ENCODE assay signal across 8 cellular contexts in genomic region chr7:138460649-138461607, GRCh38. TPM values are rescaled to one million over a fixed set of nuclear protein-coding genes. Genes with fewer than 3 reads are reported as not detected.
DNase-seq lines count a peak whose midpoint lies in the region; ATAC-seq and TF ChIP-seq lines count a peak whose summit lies in the region.

No MANE protein-coding gene starts in this region.

- peak overlapping the region; percentile 41; the same call in 1 of the 2 replicates for H2AFZ ChIP-seq in OCI-LY7 (ENCODE audit: low read length)
- peak overlapping the region; percentile 77 for H2AFZ ChIP-seq in fibroblast of lung (ENCODE audit: low read length)

- H3K4me3 ChIP-seq in Caco-2 (ENCODE audit: low read depth, low read length) (peak overlapping the region; percentile 99), OCI-LY7 (ENCODE audit: low read depth, low read length, poor library complexity, severe bottlenecking) (peak overlapping the region; percentile 79), fibroblast of lung (replicated peaks in 1 of 4; ENCODE audit: control extremely low read depth in 1 of 4, insufficient read depth in 1 of 4, low read depth in 3 of 4, low read length in 4 of 4) (peak overlapping the region; percentile 85 to 98 (median 96))

- no peak for TF ChIP-seq CTCF in Caco-2 (IDR thresholded peaks at IDR 0.05; ENCODE audit: insufficient read depth in 1 of 2, low read depth in 1 of 2, low read length in 1 of 2, severe bottlenecking in 1 of 2, unreplicated experiment in 1 of 2)
- TF ChIP-seq CTCF in OCI-LY7 (conservative IDR thresholded peaks at IDR 0.05; ENCODE audit: low read length), result no peak
- TF ChIP-seq CTCF in fibroblast of lung (conservative IDR thresholded peaks at IDR 0.05 in 1 of 2, IDR thresholded peaks at IDR 0.05 in 1 of 2; ENCODE audit: low read depth in 1 of 2, low read length in 2 of 2), result no peak
- no peak for TF ChIP-seq CTCF in nephron (IDR thresholded peaks at IDR 0.05; ENCODE audit: unreplicated experiment in 3 of 3)

- no TSS peak for BruUV-seq in Caco-2 (replicated peaks; lab: Mats Ljungman, UMichigan)
- no TSS peak for BruUV-seq in OCI-LY7 (replicated peaks; lab: Mats Ljungman, UMichigan)

- H3K27me3 Mint-ChIP-seq in Caco-2 (ENCODE audit: insufficient read depth, unreplicated experiment), result no peaks in the 10 kb centered on the region
- no peaks in the 10 kb centered on the region for H3K27me3 Mint-ChIP-seq in activated T-helper 1 cell treated with anti-CD3 and anti-CD28 coated beads, Interleukin-12 subunit alpha, Interleukin-12 subunit beta, Interleukin-2, Interleukin-4 antibody, amounts not matched to agents 30 ng/mL and 10 ng/mL and 1 ng/mL, durations not matched to agents 14 hours and 24 hours and 36 hours (ENCODE audit: insufficient read depth)
- H3K27me3 Mint-ChIP-seq in nephron (ENCODE audit: low read depth), result no peaks in the 10 kb centered on the region
- H3K27me3 Mint-ChIP-seq in stimulated activated naive CD8-positive, alpha-beta T cell treated with anti-CD3 and anti-CD28 coated beads, Interleukin-15, Interleukin-2, amounts not matched to agents 100 ng/mL and 50 ng/mL, for 24 hours, result no peaks in the 10 kb centered on the region

- ATAC-seq in GM19463 (IDR thresholded peaks at IDR 0.05; ENCODE audit: unreplicated experiment), result peak; percentile 36
- peak; percentile 41 for ATAC-seq in HG03571 (IDR thresholded peaks at IDR 0.05; ENCODE audit: unreplicated experiment)

- peak; percentile 62 to 79 for DNase-seq in Caco-2
- peak; percentile 67 for DNase-seq in OCI-LY7 (ENCODE audit: low spot score)
- DNase-seq in activated T-helper 1 cell treated with anti-CD3 and anti-CD28 coated beads, Interleukin-12 subunit alpha, Interleukin-12 subunit beta, Interleukin-2, Interleukin-4 antibody, amounts not matched to agents 30 ng/mL and 10 ng/mL and 1 ng/mL, durations not matched to agents 14 hours and 24 hours and 36 hours (ENCODE audit: low spot score), result peak; percentile 54
- DNase-seq in fibroblast of lung (ENCODE audit: low read depth in 2 of 2), result peak; percentile 36 to 50

- H3K27ac Mint-ChIP-seq in Caco-2 (ENCODE audit: unreplicated experiment) (peak overlapping the region; percentile 90), nephron (peak overlapping the region; percentile 94 to 98 (median 94))
- peak overlapping the region; percentile 93 for H3K27ac Mint-ChIP-seq in activated T-helper 1 cell treated with anti-CD3 and anti-CD28 coated beads, Interleukin-12 subunit alpha, Interleukin-12 subunit beta, Interleukin-2, Interleukin-4 antibody, amounts not matched to agents 30 ng/mL and 10 ng/mL and 1 ng/mL, durations not matched to agents 14 hours and 24 hours and 36 hours
- H3K27ac Mint-ChIP-seq in stimulated activated naive CD8-positive, alpha-beta T cell treated with anti-CD3 and anti-CD28 coated beads, Interleukin-15, Interleukin-2, amounts not matched to agents 100 ng/mL and 50 ng/mL, for 24 hours, result peak overlapping the region; percentile 87

- H3K9me3 ChIP-seq in Caco-2 (no peaks in the 10 kb centered on the region), OCI-LY7 (ENCODE audit: low read length) (no peaks in the 10 kb centered on the region), fibroblast of lung (ENCODE audit: control insufficient read depth, insufficient read depth, low read depth, low read length) (no peaks in the 10 kb centered on the region)

- no peaks in the 10 kb centered on the region for H3K9me3 Mint-ChIP-seq in Caco-2 (ENCODE audit: unreplicated experiment)
- no peaks in the 10 kb centered on the region for H3K9me3 Mint-ChIP-seq in activated T-helper 1 cell treated with anti-CD3 and anti-CD28 coated beads, Interleukin-12 subunit alpha, Interleukin-12 subunit beta, Interleukin-2, Interleukin-4 antibody, amounts not matched to agents 30 ng/mL and 10 ng/mL and 1 ng/mL, durations not matched to agents 14 hours and 24 hours and 36 hours
- H3K9me3 Mint-ChIP-seq in nephron, result peaks cover 8% of the 10 kb centered on the region
- H3K9me3 Mint-ChIP-seq in stimulated activated naive CD8-positive, alpha-beta T cell treated with anti-CD3 and anti-CD28 coated beads, Interleukin-15, Interleukin-2, amounts not matched to agents 100 ng/mL and 50 ng/mL, for 24 hours, result peaks cover 4% of the 10 kb centered on the region

- no peaks in the 10 kb centered on the region for H3K9me2 ChIP-seq in OCI-LY7 (ENCODE audit: insufficient read depth, low read length)

- intact Hi-C loops in Caco-2 (cut with micrococcal nuclease; ENCODE audit: unreplicated experiment) (loop anchor here (1.0 to 5.0 kb wide), 7 partner anchors 44 to 458 kb away; partner anchors contain the start of gene CREB3L2), OCI-LY7 (cut with micrococcal nuclease; ENCODE audit: unreplicated experiment) (loop anchor here (1.0 to 5.0 kb wide), 3 partner anchors 106 to 646 kb away; partner anchors contain the start of genes CREB3L2 and ZC3HAV1)
- intact Hi-C loops in activated T-helper 1 cell treated with anti-CD3 and anti-CD28 coated beads, Interleukin-12 subunit alpha, Interleukin-12 subunit beta, Interleukin-2, Interleukin-4 antibody, amounts not matched to agents 30 ng/mL and 10 ng/mL and 1 ng/mL, durations not matched to agents 14 hours and 24 hours and 36 hours (cut with micrococcal nuclease), result loop anchor here (1.0 to 10.0 kb wide), 7 partner anchors 16 to 584 kb away; no protein-coding TSS in a partner anchor

- no peaks in the 10 kb centered on the region for H3K4me1 Mint-ChIP-seq in Caco-2 (ENCODE audit: low read depth, unreplicated experiment)
- H3K4me1 Mint-ChIP-seq in activated T-helper 1 cell treated with anti-CD3 and anti-CD28 coated beads, Interleukin-12 subunit alpha, Interleukin-12 subunit beta, Interleukin-2, Interleukin-4 antibody, amounts not matched to agents 30 ng/mL and 10 ng/mL and 1 ng/mL, durations not matched to agents 14 hours and 24 hours and 36 hours (ENCODE audit: low read depth), result peaks cover 33% of the 10 kb centered on the region
- H3K4me1 Mint-ChIP-seq in nephron, result peaks cover 31% of the 10 kb centered on the region
- H3K4me1 Mint-ChIP-seq in stimulated activated naive CD8-positive, alpha-beta T cell treated with anti-CD3 and anti-CD28 coated beads, Interleukin-15, Interleukin-2, amounts not matched to agents 100 ng/mL and 50 ng/mL, for 24 hours (ENCODE audit: low read depth), result peaks cover 49% of the 10 kb centered on the region

- H3K4me3 Mint-ChIP-seq in Caco-2 (ENCODE audit: unreplicated experiment), result peak overlapping the region; percentile 79
- peak overlapping the region; percentile 91 for H3K4me3 Mint-ChIP-seq in activated T-helper 1 cell treated with anti-CD3 and anti-CD28 coated beads, Interleukin-12 subunit alpha, Interleukin-12 subunit beta, Interleukin-2, Interleukin-4 antibody, amounts not matched to agents 30 ng/mL and 10 ng/mL and 1 ng/mL, durations not matched to agents 14 hours and 24 hours and 36 hours
- peak overlapping the region; percentile 93 to 97 (median 95) for H3K4me3 Mint-ChIP-seq in nephron
- H3K4me3 Mint-ChIP-seq in stimulated activated naive CD8-positive, alpha-beta T cell treated with anti-CD3 and anti-CD28 coated beads, Interleukin-15, Interleukin-2, amounts not matched to agents 100 ng/mL and 50 ng/mL, for 24 hours, result peak overlapping the region; percentile 99

- POLR2A ChIA-PET in Caco-2 (lab: Charles Lee), result no interaction called here
- POLR2A ChIA-PET in OCI-LY7 (lab: Charles Lee), result interaction anchor here (0.7 kb wide), 1 partner anchor 86 kb away, joined by 3 read pairs; no protein-coding TSS in a partner anchor

- CTCF ChIA-PET in Caco-2 (lab: Charles Lee), result no interaction called here
- CTCF ChIA-PET in OCI-LY7 (lab: Charles Lee; ENCODE audit: unreplicated experiment), result no interaction called here

- H3K4me2 ChIP-seq in OCI-LY7 (ENCODE audit: low read length), result peak overlapping the region; percentile 99
- peak overlapping the region; percentile 95 for H3K4me2 ChIP-seq in fibroblast of lung (ENCODE audit: extremely low read depth, insufficient read depth, low read length)

- peaks cover 53% of the 10 kb centered on the region for H3K36me3 Mint-ChIP-seq in Caco-2 (ENCODE audit: insufficient read depth, unreplicated experiment)
- peaks cover 14% of the 10 kb centered on the region for H3K36me3 Mint-ChIP-seq in activated T-helper 1 cell treated with anti-CD3 and anti-CD28 coated beads, Interleukin-12 subunit alpha, Interleukin-12 subunit beta, Interleukin-2, Interleukin-4 antibody, amounts not matched to agents 30 ng/mL and 10 ng/mL and 1 ng/mL, durations not matched to agents 14 hours and 24 hours and 36 hours (ENCODE audit: low read depth)
- H3K36me3 Mint-ChIP-seq in nephron (ENCODE audit: low read depth), result peaks cover 31% of the 10 kb centered on the region
- peaks cover 6% of the 10 kb centered on the region for H3K36me3 Mint-ChIP-seq in stimulated activated naive CD8-positive, alpha-beta T cell treated with anti-CD3 and anti-CD28 coated beads, Interleukin-15, Interleukin-2, amounts not matched to agents 100 ng/mL and 50 ng/mL, for 24 hours (ENCODE audit: low read depth)

- H4K20me1 ChIP-seq in OCI-LY7 (ENCODE audit: insufficient read depth, low read length), result peaks cover 10% of the 10 kb centered on the region; the same call in 1 of the 2 replicates
- H4K20me1 ChIP-seq in fibroblast of lung (ENCODE audit: control insufficient read depth, extremely low read depth, insufficient read depth, low read length), result no peaks in the 10 kb centered on the region

- H3K27ac ChIP-seq in OCI-LY7 (ENCODE audit: low read depth, low read length, poor library complexity, severe bottlenecking), result peak overlapping the region; percentile 86
- peak overlapping the region; percentile 72 for H3K27ac ChIP-seq in fibroblast of lung (ENCODE audit: insufficient read depth, low read length)

- peaks cover 19% of the 10 kb centered on the region for H3K4me1 ChIP-seq in Caco-2
- H3K4me1 ChIP-seq in OCI-LY7 (ENCODE audit: insufficient read depth, low read length, poor library complexity, severe bottlenecking), result peaks cover 7% of the 10 kb centered on the region
- no peaks in the 10 kb centered on the region for H3K4me1 ChIP-seq in fibroblast of lung (ENCODE audit: control insufficient read depth, extremely low read depth, insufficient read depth, low read length)

- H3K36me3 ChIP-seq in Caco-2 (ENCODE audit: control insufficient read depth, insufficient read depth, low read length), result no peaks in the 10 kb centered on the region; the same call in 1 of the 2 replicates
- peaks cover 7% of the 10 kb centered on the region; the same call in 1 of the 2 replicates for H3K36me3 ChIP-seq in OCI-LY7 (ENCODE audit: insufficient read depth, low read length)
- H3K36me3 ChIP-seq in fibroblast of lung (ENCODE audit: control insufficient read depth, insufficient read depth, low read length), result no peaks in the 10 kb centered on the region

- peak overlapping the region; percentile 78 for H3K9ac ChIP-seq in fibroblast of lung (ENCODE audit: insufficient read depth, low read length)

- no peaks in the 10 kb centered on the region for H3K27me3 ChIP-seq in Caco-2 (replicated peaks; ENCODE audit: control insufficient read depth, insufficient read depth, low read length)
- no peaks in the 10 kb centered on the region for H3K27me3 ChIP-seq in fibroblast of lung (ENCODE audit: control insufficient read depth, insufficient read depth, low read length)

- H3K79me2 ChIP-seq in OCI-LY7 (ENCODE audit: insufficient read depth, low read depth, low read length), result peaks cover 48% of the 10 kb centered on the region
- peaks cover 37% of the 10 kb centered on the region for H3K79me2 ChIP-seq in fibroblast of lung (ENCODE audit: control insufficient read depth, insufficient read depth, low read length)

RNA-seq across cellular contexts. Expression of gene TRIM24, which starts 0.9 kb away (rescaled TPM):
- total RNA-seq in Caco-2 (2022), result 54.7 and 58.2 TPM in 2 replicates
- total RNA-seq in OCI-LY7 (2014; rRNA removed; shearing (Covaris generic)), result 16.2 and 17.5 TPM in 2 replicates
- 26.8 and 28.5 TPM in 2 replicates for total RNA-seq in OCI-LY7 (2022)
- total RNA-seq in activated T-helper 1 cell treated with anti-CD3 and anti-CD28 coated beads, Interleukin-12 subunit alpha, Interleukin-12 subunit beta, Interleukin-2, Interleukin-4 antibody, amounts not matched to agents 30 ng/mL and 10 ng/mL and 1 ng/mL, durations not matched to agents 14 hours and 24 hours and 36 hours, result 15.7 and 17.1 TPM in 2 replicates
- 3.9 and 5.9 TPM in 2 replicates for total RNA-seq in fibroblast of lung
- polyA plus RNA-seq in fibroblast of lung, result 7.9 and 10.5 TPM in 2 replicates
- polyA plus RNA-seq in fibroblast of lung (2012), result 6.1 and 8.0 TPM in 2 replicates
- polyA minus RNA-seq in fibroblast of lung (ENCODE audit: low replicate concordance), result 1.6 and 12.2 TPM in 2 replicates

Comparison
In these comparisons a context has a peak if more than half of its experiments do, and no peak if none do; other contexts are left out.
1. Peak in every context shown above with its lines: DNase-seq, ATAC-seq, H3K4me3 ChIP-seq and H3K27ac ChIP-seq.